Comparison of ENCODE assay signal across 16 cellular contexts in the genomic region with DNA sequence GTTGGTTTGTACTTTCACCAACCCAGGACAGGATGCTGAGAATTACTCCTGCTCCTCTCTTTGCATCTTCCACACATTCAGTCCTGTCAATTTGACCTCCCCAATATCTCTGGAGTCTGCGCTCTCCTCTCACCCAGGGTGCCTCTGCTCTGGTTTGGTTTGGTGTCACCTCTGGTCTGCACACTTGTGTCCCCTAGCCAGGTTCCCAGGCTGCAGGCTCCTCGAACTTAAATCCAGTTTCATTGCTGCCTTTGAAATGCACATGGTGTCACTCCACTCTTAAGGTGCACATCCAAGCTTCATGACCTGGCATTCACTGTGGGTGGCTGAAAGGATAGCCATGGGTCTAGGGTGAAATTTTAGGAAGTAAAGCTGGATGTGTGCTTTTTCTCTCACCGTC.
DNase-seq lines count a peak whose midpoint lies in the region; ATAC-seq and TF ChIP-seq lines count a peak whose summit lies in the region.
"Had no signal": no experiment of that assay in that cellular context is flagged by ENCODE, and none has a peak within 500 bp of the region (broad histone marks: within the 10 kb centered on the region; RNA-seq: fewer than 3 reads in every experiment).

No MANE protein-coding gene starts in this region.

- H3K4me1 Mint-ChIP-seq in activated naive CD8-positive, alpha-beta T cell (ENCODE audit: low read depth) = peaks cover 14% of the 10 kb centered on the region
- H3K4me1 Mint-ChIP-seq in activated naive CD8-positive, alpha-beta T cell treated with anti-CD3 and anti-CD28 coated beads for 36 hours = peaks cover 13% of the 10 kb centered on the region
- H3K4me1 Mint-ChIP-seq in naive B cell = peaks cover 9 to 31% (median 9%) of the 10 kb centered on the region in 3 donors

- H3K27me3 ChIP-seq in stomach smooth muscle (ENCODE audit: control insufficient read depth in 1 of 2, insufficient read depth in 2 of 2, low read length in 2 of 2) = no peaks in the 10 kb centered on the region
- H3K27me3 ChIP-seq: BLaER1 had no signal

- no peak for DNase-seq in activated naive CD8-positive, alpha-beta T cell treated with anti-CD3 and anti-CD28 coated beads for 36 hours
- peak; percentile 34 for DNase-seq in activated CD8-positive, alpha-beta memory T cell treated with anti-CD3 and anti-CD28 coated beads, Interleukin-2, amount 50 U/mL, for 48 hours
- DNase-seq in naive B cell (no peak), GM10266 (ENCODE audit: extremely low spot score) (no peak)
- no peak for DNase-seq in activated CD4-positive, alpha-beta T cell treated with anti-CD3 and anti-CD28 coated beads, Interleukin-2, amount 50 U/mL, for 4 hours
- DNase-seq: DMS 273 treated with DMSO at 0.1 percent for 48 hours, GF-D8, KG1, NCI-H1436, NCI-H2081, NCI-H774 had no signal

- no peaks in the 10 kb centered on the region for H3K9me3 ChIP-seq in stomach smooth muscle (ENCODE audit: control insufficient read depth in 2 of 2, low read length in 2 of 2)

- no peak for ATAC-seq in naive B cell (ENCODE audit: low read depth in 2 of 2)
- no peak for ATAC-seq in HG03280 (IDR thresholded peaks at IDR 0.05; ENCODE audit: unreplicated experiment)
- ATAC-seq: GM23338 had no signal

- no peaks in the 10 kb centered on the region for H3K36me3 ChIP-seq in stomach smooth muscle (ENCODE audit: control insufficient read depth in 2 of 2, insufficient read depth in 2 of 2, low read length in 2 of 2)
- H3K36me3 ChIP-seq: BLaER1 had no signal

- H3K4me1 ChIP-seq in stomach smooth muscle (ENCODE audit: control insufficient read depth, insufficient read depth, low read length) = peaks cover 44% of the 10 kb centered on the region

- H3K4me3 ChIP-seq in stomach smooth muscle (ENCODE audit: low read length in 2 of 2) = no peak overlapping the region
- H3K4me3 ChIP-seq: BLaER1, GM23338 had no signal

- no peak for TF ChIP-seq CTCF in GM10266 (IDR thresholded peaks at IDR 0.05; ENCODE audit: control insufficient read depth, insufficient read depth, low read depth, missing control alignments)

- H3K36me3 Mint-ChIP-seq in activated naive CD8-positive, alpha-beta T cell = no peaks in the 10 kb centered on the region
- no peaks in the 10 kb centered on the region for H3K36me3 Mint-ChIP-seq in activated naive CD8-positive, alpha-beta T cell treated with anti-CD3 and anti-CD28 coated beads for 36 hours
- H3K36me3 Mint-ChIP-seq in naive B cell = no peaks in the 10 kb centered on the region

- no peak overlapping the region for H3K4me3 Mint-ChIP-seq in activated naive CD8-positive, alpha-beta T cell
- H3K4me3 Mint-ChIP-seq in activated naive CD8-positive, alpha-beta T cell treated with anti-CD3 and anti-CD28 coated beads for 36 hours = no peak overlapping the region
- H3K4me3 Mint-ChIP-seq in naive B cell = peak overlapping the region in 2 of 8 donors; percentile 20 to 44
- H3K4me3 Mint-ChIP-seq: GM23338 had no signal

- H3K9me3 Mint-ChIP-seq in activated naive CD8-positive, alpha-beta T cell (ENCODE audit: low read depth) = no peaks in the 10 kb centered on the region
- no peaks in the 10 kb centered on the region for H3K9me3 Mint-ChIP-seq in activated naive CD8-positive, alpha-beta T cell treated with anti-CD3 and anti-CD28 coated beads for 36 hours
- H3K9me3 Mint-ChIP-seq in naive B cell = peaks cover 0 to 3% (median 0%) of the 10 kb centered on the region in 7 donors

- no peaks in the 10 kb centered on the region for H3K27me3 Mint-ChIP-seq in activated naive CD8-positive, alpha-beta T cell
- no peaks in the 10 kb centered on the region for H3K27me3 Mint-ChIP-seq in activated naive CD8-positive, alpha-beta T cell treated with anti-CD3 and anti-CD28 coated beads for 36 hours
- peaks cover 0 to 9% (median 0%) of the 10 kb centered on the region in 3 donors for H3K27me3 Mint-ChIP-seq in naive B cell

- peak overlapping the region; percentile 90 for H3K27ac ChIP-seq in stomach smooth muscle (ENCODE audit: low read length)
- H3K27ac ChIP-seq: BLaER1 had no signal

- H3K9ac ChIP-seq in stomach smooth muscle (ENCODE audit: low read length in 2 of 2) = no peak overlapping the region
- H3K9ac ChIP-seq: BLaER1 had no signal

- peak overlapping the region; percentile 6 for H3K27ac Mint-ChIP-seq in activated naive CD8-positive, alpha-beta T cell
- H3K27ac Mint-ChIP-seq in activated naive CD8-positive, alpha-beta T cell treated with anti-CD3 and anti-CD28 coated beads for 36 hours = no peak overlapping the region
- peak overlapping the region in 4 of 6 donors; percentile 16 to 56 (median 28) for H3K27ac Mint-ChIP-seq in naive B cell
- H3K27ac Mint-ChIP-seq: GM23338 had no signal
